1 cellular context compared by ENCODE assay signal in genomic region chr3:188772886-188773285, GRCh38.
TF ChIP-seq lines count a peak whose summit lies in the region.

No MANE protein-coding gene starts in this region.

TF ChIP-seq in HepG2, 621 proteins besides CTCF, POLR2A, EP300 and RAD21 (continued from another document and continues in another):
- TF ChIP-seq, protein P1, sequence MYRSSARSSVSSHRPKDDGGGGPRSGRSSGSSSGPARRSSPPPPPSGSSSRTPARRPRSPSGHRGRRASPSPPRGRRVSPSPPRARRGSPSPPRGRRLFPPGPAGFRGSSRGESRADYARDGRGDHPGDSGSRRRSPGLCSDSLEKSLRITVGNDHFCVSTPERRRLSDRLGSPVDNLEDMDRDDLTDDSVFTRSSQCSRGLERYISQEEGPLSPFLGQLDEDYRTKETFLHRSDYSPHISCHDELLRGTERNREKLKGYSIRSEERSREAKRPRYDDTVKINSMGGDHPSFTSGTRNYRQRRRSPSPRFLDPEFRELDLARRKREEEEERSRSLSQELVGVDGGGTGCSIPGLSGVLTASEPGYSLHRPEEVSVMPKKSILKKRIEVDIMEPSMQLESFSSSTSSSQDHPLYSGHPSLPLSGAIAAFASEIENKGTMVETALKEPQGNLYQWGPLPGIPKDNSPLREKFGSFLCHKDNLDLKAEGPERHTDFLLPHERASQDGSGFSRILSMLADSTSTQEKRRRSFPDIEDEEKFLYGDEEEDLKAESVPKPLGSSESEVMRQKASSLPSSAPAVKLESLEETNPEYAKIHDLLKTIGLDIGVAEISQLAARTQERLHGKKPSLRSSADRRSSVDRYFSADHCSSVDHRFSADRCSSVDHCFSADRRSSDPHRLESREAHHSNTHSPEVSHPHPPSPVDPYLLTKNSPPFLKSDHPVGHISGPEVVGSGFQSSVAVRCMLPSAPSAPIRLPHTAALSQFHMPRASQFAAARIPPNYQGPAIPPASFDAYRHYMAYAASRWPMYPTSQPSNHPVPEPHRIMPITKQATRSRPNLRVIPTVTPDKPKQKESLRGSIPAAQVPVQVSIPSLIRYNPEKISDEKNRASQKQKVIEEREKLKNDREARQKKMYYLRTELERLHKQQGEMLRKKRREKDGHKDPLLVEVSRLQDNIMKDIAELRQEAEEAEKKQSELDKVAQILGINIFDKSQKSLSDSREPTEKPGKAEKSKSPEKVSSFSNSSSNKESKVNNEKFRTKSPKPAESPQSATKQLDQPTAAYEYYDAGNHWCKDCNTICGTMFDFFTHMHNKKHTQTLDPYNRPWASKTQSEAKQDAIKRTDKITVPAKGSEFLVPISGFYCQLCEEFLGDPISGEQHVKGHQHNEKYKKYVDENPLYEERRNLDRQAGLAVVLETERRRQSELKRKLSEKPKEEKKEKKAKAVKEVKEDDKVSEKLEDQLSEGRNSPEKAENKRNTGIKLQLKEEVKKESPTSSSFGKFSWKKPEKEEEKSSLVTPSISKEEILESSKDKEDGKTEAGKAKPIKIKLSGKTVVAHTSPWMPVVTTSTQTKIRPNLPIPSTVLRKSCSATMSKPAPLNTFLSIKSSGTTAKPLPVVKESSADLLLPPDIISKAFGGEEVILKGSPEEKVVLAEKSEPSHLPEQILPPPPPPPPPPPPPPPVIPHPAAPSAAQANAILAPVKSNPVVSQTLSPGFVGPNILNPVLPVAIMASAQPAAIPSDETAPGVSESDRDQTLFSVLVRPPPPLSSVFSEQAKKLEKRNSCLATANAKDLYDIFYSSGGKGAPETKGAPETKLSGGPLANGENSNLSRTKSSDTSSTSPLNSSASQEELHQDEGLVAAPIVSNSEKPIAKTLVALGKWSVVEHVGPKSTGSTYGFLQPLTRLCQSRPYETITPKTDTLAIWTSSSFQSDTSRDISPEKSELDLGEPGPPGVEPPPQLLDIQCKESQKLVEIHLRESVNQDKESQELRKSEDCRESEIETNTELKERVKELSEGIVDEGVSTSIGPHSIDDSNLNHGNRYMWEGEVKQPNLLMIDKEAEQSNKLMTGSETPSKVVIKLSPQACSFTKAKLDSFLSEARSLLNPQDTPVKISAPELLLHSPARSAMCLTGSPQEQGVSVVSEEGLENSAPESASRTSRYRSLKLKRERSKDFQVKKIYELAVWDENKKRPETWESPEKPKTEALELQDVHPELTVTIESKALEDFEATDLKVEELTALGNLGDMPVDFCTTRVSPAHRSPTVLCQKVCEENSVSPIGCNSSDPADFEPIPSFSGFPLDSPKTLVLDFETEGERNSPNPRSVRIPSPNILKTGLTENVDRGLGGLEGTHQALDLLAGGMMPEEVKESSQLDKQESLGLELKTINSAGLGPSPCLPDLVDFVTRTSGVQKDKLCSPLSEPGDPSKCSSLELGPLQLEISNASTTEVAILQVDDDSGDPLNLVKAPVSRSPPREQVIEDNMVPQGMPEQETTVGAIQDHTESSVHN (CRISPR knock-in tag; IDR thresholded peaks at IDR 0.05) = no peak
- TF ChIP-seq KDM2A (CRISPR knock-in tag; IDR thresholded peaks at IDR 0.05; ENCODE audit: borderline replicate concordance, low read depth) = no peak
- no peak for TF ChIP-seq RARG (CRISPR knock-in tag; IDR thresholded peaks at IDR 0.05; ENCODE audit: low read depth)
- TF ChIP-seq, protein P2, sequence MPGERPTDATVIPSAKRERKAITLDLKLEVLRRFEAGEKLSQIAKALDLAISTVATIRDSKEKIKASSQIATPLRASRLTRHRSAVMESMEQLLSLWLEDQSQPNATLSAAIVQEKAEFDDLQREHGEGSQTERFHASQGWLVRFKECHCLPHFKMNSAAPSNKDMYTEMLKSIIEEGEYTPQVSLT (CRISPR knock-in tag; IDR thresholded peaks at IDR 0.05; ENCODE audit: borderline replicate concordance, low read depth) = no peak
- TF ChIP-seq GATAD2A (CRISPR knock-in tag; IDR thresholded peaks at IDR 0.05) = 0 out of 2 replicates have a peak, but pooled peaks have one; percentile 36
- no peak for TF ChIP-seq KLF15 (CRISPR knock-in tag; IDR thresholded peaks at IDR 0.05; ENCODE audit: borderline replicate concordance)
- TF ChIP-seq CC2D1A (CRISPR knock-in tag; IDR thresholded peaks at IDR 0.05) = no peak
- TF ChIP-seq ZBED4 (CRISPR knock-in tag; IDR thresholded peaks at IDR 0.05; ENCODE audit: borderline replicate concordance) = no peak
- TF ChIP-seq DZIP1 (CRISPR knock-in tag; IDR thresholded peaks at IDR 0.05) = no peak
- no peak for TF ChIP-seq ZSCAN29 (CRISPR knock-in tag; conservative IDR thresholded peaks at IDR 0.05)
- TF ChIP-seq ZFAT (CRISPR knock-in tag; conservative IDR thresholded peaks at IDR 0.05) = no peak
- TF ChIP-seq ZSCAN9 (CRISPR knock-in tag; IDR thresholded peaks at IDR 0.05; ENCODE audit: borderline replicate concordance) = no peak
- no peak for TF ChIP-seq ISX (CRISPR knock-in tag; conservative IDR thresholded peaks at IDR 0.05)
- peak; percentile 33; the same call in 1 of the 2 replicates for TF ChIP-seq FOXA3 (CRISPR knock-in tag; IDR thresholded peaks at IDR 0.05)
- TF ChIP-seq, protein P3, sequence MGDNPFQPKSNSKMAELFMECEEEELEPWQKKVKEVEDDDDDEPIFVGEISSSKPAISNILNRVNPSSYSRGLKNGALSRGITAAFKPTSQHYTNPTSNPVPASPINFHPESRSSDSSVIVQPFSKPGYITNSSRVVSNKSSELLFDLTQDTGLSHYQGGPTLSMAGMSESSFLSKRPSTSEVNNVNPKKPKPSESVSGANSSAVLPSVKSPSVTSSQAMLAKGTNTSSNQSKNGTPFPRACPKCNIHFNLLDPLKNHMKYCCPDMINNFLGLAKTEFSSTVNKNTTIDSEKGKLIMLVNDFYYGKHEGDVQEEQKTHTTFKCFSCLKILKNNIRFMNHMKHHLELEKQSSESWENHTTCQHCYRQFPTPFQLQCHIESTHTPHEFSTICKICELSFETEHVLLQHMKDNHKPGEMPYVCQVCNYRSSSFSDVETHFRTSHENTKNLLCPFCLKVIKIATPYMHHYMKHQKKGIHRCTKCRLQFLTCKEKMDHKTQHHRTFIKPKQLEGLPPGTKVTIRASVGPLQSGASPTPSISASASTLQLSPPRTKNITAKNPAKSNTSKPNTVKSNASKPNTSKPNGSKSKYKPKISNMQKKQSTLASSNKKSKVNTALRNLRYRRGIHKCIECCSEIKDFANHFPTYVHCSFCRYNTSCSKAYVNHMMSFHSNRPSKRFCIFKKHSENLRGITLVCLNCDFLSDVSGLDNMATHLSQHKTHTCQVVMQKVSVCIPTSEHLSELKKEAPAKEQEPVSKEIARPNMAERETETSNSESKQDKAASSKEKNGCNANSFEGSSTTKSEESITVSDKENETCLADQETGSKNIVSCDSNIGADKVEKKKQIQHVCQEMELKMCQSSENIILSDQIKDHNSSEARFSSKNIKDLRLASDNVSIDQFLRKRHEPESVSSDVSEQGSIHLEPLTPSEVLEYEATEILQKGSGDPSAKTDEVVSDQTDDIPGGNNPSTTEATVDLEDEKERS (CRISPR knock-in tag; IDR thresholded peaks at IDR 0.05) = no peak
- TF ChIP-seq ZNF768 (CRISPR knock-in tag; IDR thresholded peaks at IDR 0.05) = no peak
- peak; percentile 35; the same call in 1 of the 2 replicates for TF ChIP-seq TFAP4 (IDR thresholded peaks at IDR 0.05; ENCODE audit: borderline replicate concordance, low read depth)
- TF ChIP-seq ZNF772 (CRISPR knock-in tag; IDR thresholded peaks at IDR 0.05) = no peak
- no peak for TF ChIP-seq ZNF660 (CRISPR knock-in tag; IDR thresholded peaks at IDR 0.05; ENCODE audit: borderline replicate concordance, low read depth)
- no peak for TF ChIP-seq REL (CRISPR knock-in tag; conservative IDR thresholded peaks at IDR 0.05)
- TF ChIP-seq ZUFSP (CRISPR knock-in tag; IDR thresholded peaks at IDR 0.05; ENCODE audit: borderline replicate concordance) = no peak
- no peak for TF ChIP-seq HES4 (CRISPR knock-in tag; IDR thresholded peaks at IDR 0.05; ENCODE audit: borderline replicate concordance)
- no peak for TF ChIP-seq MXD1 (CRISPR knock-in tag; IDR thresholded peaks at IDR 0.05)
- TF ChIP-seq, protein P4, sequence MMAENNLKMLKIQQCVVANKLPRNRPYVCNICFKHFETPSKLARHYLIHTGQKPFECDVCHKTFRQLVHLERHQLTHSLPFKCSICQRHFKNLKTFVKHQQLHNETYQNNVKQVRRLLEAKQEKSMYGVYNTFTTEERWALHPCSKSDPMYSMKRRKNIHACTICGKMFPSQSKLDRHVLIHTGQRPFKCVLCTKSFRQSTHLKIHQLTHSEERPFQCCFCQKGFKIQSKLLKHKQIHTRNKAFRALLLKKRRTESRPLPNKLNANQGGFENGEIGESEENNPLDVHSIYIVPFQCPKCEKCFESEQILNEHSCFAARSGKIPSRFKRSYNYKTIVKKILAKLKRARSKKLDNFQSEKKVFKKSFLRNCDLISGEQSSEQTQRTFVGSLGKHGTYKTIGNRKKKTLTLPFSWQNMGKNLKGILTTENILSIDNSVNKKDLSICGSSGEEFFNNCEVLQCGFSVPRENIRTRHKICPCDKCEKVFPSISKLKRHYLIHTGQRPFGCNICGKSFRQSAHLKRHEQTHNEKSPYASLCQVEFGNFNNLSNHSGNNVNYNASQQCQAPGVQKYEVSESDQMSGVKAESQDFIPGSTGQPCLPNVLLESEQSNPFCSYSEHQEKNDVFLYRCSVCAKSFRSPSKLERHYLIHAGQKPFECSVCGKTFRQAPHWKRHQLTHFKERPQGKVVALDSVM (CRISPR knock-in tag; IDR thresholded peaks at IDR 0.05) = no peak
- no peak for TF ChIP-seq ZNF10 (CRISPR knock-in tag; IDR thresholded peaks at IDR 0.05; ENCODE audit: borderline replicate concordance, low read depth)
- TF ChIP-seq ZBTB2 (CRISPR knock-in tag; IDR thresholded peaks at IDR 0.05; ENCODE audit: low read depth) = no peak
- TF ChIP-seq HMG20A (CRISPR knock-in tag; IDR thresholded peaks at IDR 0.05; ENCODE audit: borderline replicate concordance) = peak; percentile 62; the same call in 1 of the 2 replicates
